ENCODE assay signal across 10 cellular contexts in the genomic region with DNA sequence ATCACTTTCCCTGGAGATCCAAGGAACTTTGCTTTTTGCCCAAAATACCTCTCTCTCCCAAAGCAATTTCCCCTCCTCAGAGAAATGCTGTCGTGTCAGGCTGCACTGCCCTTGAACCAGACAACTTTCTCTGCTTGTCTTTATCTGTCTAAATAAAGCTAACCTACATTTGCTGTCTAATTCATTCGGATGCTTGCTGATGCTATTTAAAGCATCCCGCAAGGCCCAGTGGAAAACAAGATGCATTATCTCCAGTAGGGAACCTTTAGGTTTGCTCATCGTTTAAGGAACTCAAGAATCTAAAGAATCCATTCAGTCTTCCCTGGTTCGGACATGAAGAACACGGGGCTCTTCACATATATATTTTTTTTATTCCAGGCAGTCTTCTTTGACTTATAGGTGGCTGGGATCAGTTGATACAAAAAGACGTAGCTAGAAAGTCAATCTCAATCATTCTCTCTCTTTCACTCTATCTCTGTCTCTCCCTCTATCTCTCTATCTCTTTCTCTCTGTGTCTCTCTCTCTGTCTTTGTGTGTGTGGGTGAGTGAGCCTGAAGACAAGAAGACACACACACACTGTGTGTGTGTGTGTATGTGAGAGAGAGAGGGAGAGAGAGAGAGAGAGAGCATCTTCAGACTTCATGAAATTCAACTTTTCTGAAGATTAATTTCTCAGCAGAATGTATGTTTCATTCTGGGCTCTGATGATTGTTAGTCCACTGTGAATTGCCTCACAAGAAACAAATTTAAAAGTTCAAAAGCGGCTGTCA.
DNase-seq lines count a peak whose midpoint lies in the region; TF ChIP-seq lines count a peak whose summit lies in the region.
"Had no signal": no experiment of that assay in that cellular context is flagged by ENCODE, and none has a peak within 500 bp of the region (broad histone marks: within the 10 kb centered on the region; RNA-seq: fewer than 3 reads in every experiment).

No MANE protein-coding gene starts in this region.

- 67 to 93% methylated on average over 4 to 5 of the region's 8 CpGs for WGBS in mesodermal cell (ENCODE audit: insufficient coverage in 2 of 2), 2 experiments

- peaks cover 7% of the 10 kb centered on the region; the same call in 1 of the 2 replicates for H3K4me1 ChIP-seq in BE2C
- H3K4me1 ChIP-seq in mesodermal cell (ENCODE audit: control insufficient read depth, insufficient read depth, low read length, poor library complexity, severe bottlenecking) = peaks cover 20% of the 10 kb centered on the region
- H3K4me1 ChIP-seq in colonic mucosa = no peaks in the 10 kb centered on the region
- H3K4me1 ChIP-seq: prostate gland had no signal

- H3K27ac ChIP-seq in KOPT-K1 (ENCODE audit: low read depth, low read length, poor library complexity, severe bottlenecking) (peak overlapping the region; percentile 30), mesodermal cell (ENCODE audit: low read depth, low read length, severe bottlenecking) (peak overlapping the region; percentile 65), colonic mucosa (no peak overlapping the region)
- H3K27ac ChIP-seq: prostate gland had no signal

- DNase-seq in BE2C = no peak
- DNase-seq in COLO829 (ENCODE audit: low spot score) = no peak
- no peak for DNase-seq in colonic mucosa
- DNase-seq in NCI-H1694 treated with DMSO at 0.1 percent for 48 hours (lab: John Stamatoyannopoulos, UW) = no peak
- no peak for DNase-seq in DMS 273 treated with DMSO at 0.1 percent for 48 hours (lab: John Stamatoyannopoulos, UW)
- DNase-seq: NCI-H1694 had no signal

- peaks cover 24% of the 10 kb centered on the region for H3K4me1 Mint-ChIP-seq in brain

- TF ChIP-seq CTCF in BE2C (IDR thresholded peaks at IDR 0.05; ENCODE audit: low read depth, low read length) (no peak), brain (conservative IDR thresholded peaks at IDR 0.05) (no peak), colonic mucosa (IDR thresholded peaks at IDR 0.05) (no peak)

- H3K9ac ChIP-seq in colonic mucosa (ENCODE audit: low read depth in 2 of 2, low read length in 2 of 2) = no peak overlapping the region

- peaks cover 4% of the 10 kb centered on the region for H3K27me3 Mint-ChIP-seq in brain

- H3K36me3 ChIP-seq in BE2C (no peaks in the 10 kb centered on the region), KOPT-K1 (ENCODE audit: insufficient read depth, low read length) (no peaks in the 10 kb centered on the region), mesodermal cell (ENCODE audit: control insufficient read depth, insufficient read depth, low read length) (no peaks in the 10 kb centered on the region), colonic mucosa (no peaks in the 10 kb centered on the region)
- H3K36me3 ChIP-seq: prostate gland had no signal

- H3K4me3 Mint-ChIP-seq in brain = peak overlapping the region in 1 of 5 experiments; percentile 8

- H3K27me3 ChIP-seq in BE2C = no peaks in the 10 kb centered on the region
- H3K27me3 ChIP-seq in colonic mucosa = no peaks in the 10 kb centered on the region

- intact Hi-C loops in colonic mucosa (cut with DNase I) = no loop called here

- H3K27ac Mint-ChIP-seq in brain = peak overlapping the region in 3 of 5 experiments; percentile 7 to 96 (median 74)

- H3K9me3 ChIP-seq in BE2C = no peaks in the 10 kb centered on the region
- H3K9me3 ChIP-seq in KOPT-K1 (ENCODE audit: insufficient read depth, low read length, poor library complexity, severe bottlenecking) = no peaks in the 10 kb centered on the region
- H3K9me3 ChIP-seq in mesodermal cell (ENCODE audit: control insufficient read depth, low read length) = peaks cover 3% of the 10 kb centered on the region
- no peaks in the 10 kb centered on the region for H3K9me3 ChIP-seq in colonic mucosa
- H3K9me3 ChIP-seq: prostate gland had no signal

- no peaks in the 10 kb centered on the region for H3K36me3 Mint-ChIP-seq in brain

- H3K4me3 ChIP-seq in BE2C (ENCODE audit: low read depth, low read length) (peak overlapping the region; percentile 44), mesodermal cell (ENCODE audit: extremely low read depth, insufficient read depth, low read length, poor library complexity, severe bottlenecking) (no peak overlapping the region), colonic mucosa (no peak overlapping the region)
- H3K4me3 ChIP-seq: prostate gland had no signal

- no peaks in the 10 kb centered on the region for H3K9me3 Mint-ChIP-seq in brain
